ENCODE assay signal across 13 cellular contexts in the genomic region with DNA sequence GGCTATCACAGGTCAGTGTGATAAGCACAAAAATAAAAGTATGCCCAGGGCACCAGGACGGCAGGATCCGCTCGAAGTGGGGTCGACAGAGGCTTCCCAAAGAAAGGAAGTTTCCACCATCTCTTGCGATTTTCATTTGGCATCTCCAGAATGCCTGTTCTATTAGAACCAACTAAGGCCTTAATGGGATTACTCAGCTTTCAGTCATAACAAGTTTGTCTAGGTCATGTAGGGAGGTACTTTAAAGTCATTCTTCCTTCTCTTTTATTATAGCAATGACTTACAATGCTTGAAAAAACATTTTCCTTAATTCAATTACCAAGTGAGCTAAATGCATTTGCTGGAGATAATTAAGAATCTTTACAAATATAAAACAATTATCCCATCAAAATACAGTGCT.
DNase-seq lines count a peak whose midpoint lies in the region; ATAC-seq and TF ChIP-seq lines count a peak whose summit lies in the region.
"Had no signal": no experiment of that assay in that cellular context is flagged by ENCODE, and none has a peak within 500 bp of the region (broad histone marks: within the 10 kb centered on the region; RNA-seq: fewer than 3 reads in every experiment).

No MANE protein-coding gene starts in this region.

- CTCF ChIA-PET in Panc1 (lab: Charles Lee), result interaction anchor here (0.6 kb wide), 1 partner anchor 69 kb away, joined by 3 read pairs; no protein-coding TSS in a partner anchor

- in situ Hi-C loops in Panc1 (cut with HindIII; ENCODE audit: low pct_unique_long_range_greater_than_20kb, low sequenced_read_pairs), result no loop called here

- no peaks in the 10 kb centered on the region for H3K27me3 Mint-ChIP-seq in progenitor cell of endocrine pancreas
- H3K27me3 Mint-ChIP-seq in activated T-helper 2 cell treated with anti-CD3 and anti-CD28 coated beads, Interferon-gamma antibody, Interleukin-2, Interleukin-4, amounts not matched to agents 10 μg/mL and 5 μg/mL and 100 μg/mL, durations not matched to agents 14 hours and 24 hours and 36 hours (ENCODE audit: low read depth), result no peaks in the 10 kb centered on the region

- peak overlapping the region; percentile 54 for H3K27ac Mint-ChIP-seq in progenitor cell of endocrine pancreas
- no peak overlapping the region for H3K27ac Mint-ChIP-seq in activated T-helper 2 cell treated with anti-CD3 and anti-CD28 coated beads, Interferon-gamma antibody, Interleukin-2, Interleukin-4, amounts not matched to agents 10 μg/mL and 5 μg/mL and 100 μg/mL, durations not matched to agents 14 hours and 24 hours and 36 hours
- H3K27ac Mint-ChIP-seq: activated naive CD4-positive, alpha-beta T cell treated with anti-CD3 and anti-CD28 coated beads for 36 hours had no signal

- no peak overlapping the region for H3K4me2 ChIP-seq in fibroblast of lung (ENCODE audit: extremely low read depth, insufficient read depth, low read length)

- no peaks in the 10 kb centered on the region for H3K9me3 Mint-ChIP-seq in progenitor cell of endocrine pancreas (ENCODE audit: low read depth)
- no peaks in the 10 kb centered on the region for H3K9me3 Mint-ChIP-seq in activated T-helper 2 cell treated with anti-CD3 and anti-CD28 coated beads, Interferon-gamma antibody, Interleukin-2, Interleukin-4, amounts not matched to agents 10 μg/mL and 5 μg/mL and 100 μg/mL, durations not matched to agents 14 hours and 24 hours and 36 hours
- H3K9me3 Mint-ChIP-seq: activated naive CD4-positive, alpha-beta T cell treated with anti-CD3 and anti-CD28 coated beads for 36 hours had no signal

- no peaks in the 10 kb centered on the region for H3K36me3 Mint-ChIP-seq in progenitor cell of endocrine pancreas (ENCODE audit: insufficient read depth)
- no peaks in the 10 kb centered on the region for H3K36me3 Mint-ChIP-seq in activated T-helper 2 cell treated with anti-CD3 and anti-CD28 coated beads, Interferon-gamma antibody, Interleukin-2, Interleukin-4, amounts not matched to agents 10 μg/mL and 5 μg/mL and 100 μg/mL, durations not matched to agents 14 hours and 24 hours and 36 hours (ENCODE audit: low read depth)

- peaks cover 36% of the 10 kb centered on the region for H3K4me1 Mint-ChIP-seq in progenitor cell of endocrine pancreas (ENCODE audit: low read depth)
- H3K4me1 Mint-ChIP-seq in activated T-helper 2 cell treated with anti-CD3 and anti-CD28 coated beads, Interferon-gamma antibody, Interleukin-2, Interleukin-4, amounts not matched to agents 10 μg/mL and 5 μg/mL and 100 μg/mL, durations not matched to agents 14 hours and 24 hours and 36 hours (ENCODE audit: low read depth), result no peaks in the 10 kb centered on the region

- H2AFZ ChIP-seq in fibroblast of lung (ENCODE audit: low read length), result no peak overlapping the region

- TF ChIP-seq CTCF in Panc1 (IDR thresholded peaks at IDR 0.05) (no peak), fibroblast of lung (conservative IDR thresholded peaks at IDR 0.05 in 1 of 2, IDR thresholded peaks at IDR 0.05 in 1 of 2; ENCODE audit: low read depth in 1 of 2, low read length in 2 of 2) (no peak), progenitor cell of endocrine pancreas (IDR thresholded peaks at IDR 0.05; ENCODE audit: unreplicated experiment) (no peak)

- H3K79me2 ChIP-seq in fibroblast of lung (ENCODE audit: control insufficient read depth, insufficient read depth, low read length), result no peaks in the 10 kb centered on the region

- H3K4me1 ChIP-seq in Panc1 (ENCODE audit: control insufficient read depth, insufficient read depth, low read length) (peaks cover 19% of the 10 kb centered on the region), fibroblast of lung (ENCODE audit: control insufficient read depth, extremely low read depth, insufficient read depth, low read length) (peaks cover 4% of the 10 kb centered on the region)

- H3K4me3 ChIP-seq in Panc1 (ENCODE audit: low read depth in 2 of 2, low read length in 2 of 2), result no peak overlapping the region; a peak in 1 of 4 replicates
- no peak overlapping the region for H3K4me3 ChIP-seq in fibroblast of lung (replicated peaks in 1 of 4; ENCODE audit: control extremely low read depth in 1 of 4, insufficient read depth in 1 of 4, low read depth in 3 of 4, low read length in 4 of 4)
- H3K4me3 ChIP-seq: ascending aorta had no signal

- peak overlapping the region; percentile 75 for H3K27ac ChIP-seq in Panc1 (ENCODE audit: low read length)
- no peak overlapping the region for H3K27ac ChIP-seq in fibroblast of lung (ENCODE audit: insufficient read depth, low read length)
- H3K27ac ChIP-seq: ascending aorta had no signal

- no TSS peak for BruUV-seq in Panc1 (replicated peaks; lab: Mats Ljungman, UMichigan)

- no peaks in the 10 kb centered on the region for H3K36me3 ChIP-seq in Panc1 (ENCODE audit: control insufficient read depth, insufficient read depth, low read length)
- H3K36me3 ChIP-seq in fibroblast of lung (ENCODE audit: control insufficient read depth, insufficient read depth, low read length), result no peaks in the 10 kb centered on the region
- H3K36me3 ChIP-seq: ascending aorta had no signal

- H3K27me3 ChIP-seq in Panc1 (ENCODE audit: control insufficient read depth, insufficient read depth, low read length) (no peaks in the 10 kb centered on the region), fibroblast of lung (ENCODE audit: control insufficient read depth, insufficient read depth, low read length) (no peaks in the 10 kb centered on the region)
- H3K27me3 ChIP-seq: ascending aorta had no signal

- no peak overlapping the region for H3K4me3 Mint-ChIP-seq in progenitor cell of endocrine pancreas (ENCODE audit: low read depth)
- no peak overlapping the region for H3K4me3 Mint-ChIP-seq in activated T-helper 2 cell treated with anti-CD3 and anti-CD28 coated beads, Interferon-gamma antibody, Interleukin-2, Interleukin-4, amounts not matched to agents 10 μg/mL and 5 μg/mL and 100 μg/mL, durations not matched to agents 14 hours and 24 hours and 36 hours (ENCODE audit: low read depth)
- H3K4me3 Mint-ChIP-seq: activated naive CD4-positive, alpha-beta T cell treated with anti-CD3 and anti-CD28 coated beads for 36 hours had no signal

- intact Hi-C loops in Panc1 (cut with micrococcal nuclease; ENCODE audit: unreplicated experiment), result no loop called here
- intact Hi-C loops in activated T-helper 2 cell treated with anti-CD3 and anti-CD28 coated beads, Interferon-gamma antibody, Interleukin-2, Interleukin-4, amounts not matched to agents 10 μg/mL and 5 μg/mL and 100 μg/mL, durations not matched to agents 14 hours and 24 hours and 36 hours (cut with micrococcal nuclease), result no loop called here

- H3K9me3 ChIP-seq in Panc1 (ENCODE audit: control insufficient read depth, insufficient read depth, low read depth, low read length) (0 out of 2 replicates have a peak, but pooled peaks cover 2% of the 10 kb centered on the region), fibroblast of lung (ENCODE audit: control insufficient read depth, insufficient read depth, low read depth, low read length) (no peaks in the 10 kb centered on the region)
- H3K9me3 ChIP-seq: ascending aorta had no signal

- no peaks in the 10 kb centered on the region for H4K20me1 ChIP-seq in fibroblast of lung (ENCODE audit: control insufficient read depth, extremely low read depth, insufficient read depth, low read length)

- no peak for ATAC-seq in Panc1
- ATAC-seq: sciatic nerve had no signal

- H3K9ac ChIP-seq in fibroblast of lung (ENCODE audit: insufficient read depth, low read length), result no peak overlapping the region

- POLR2A ChIA-PET in Panc1 (lab: Charles Lee), result no interaction called here

- peak; percentile 20 for DNase-seq in ELR (ENCODE audit: low read depth)
- DNase-seq in Panc1 (ENCODE audit: low read depth, low spot score), result no peak
- DNase-seq in fibroblast of lung (ENCODE audit: low read depth in 2 of 2), result peak; percentile 13 to 46
- DNase-seq in progenitor cell of endocrine pancreas (ENCODE audit: low spot score, unreplicated experiment), result no peak
- DNase-seq in NCI-H526 (lab: John Stamatoyannopoulos, UW), result no peak
- DNase-seq in activated effector memory CD4-positive, alpha-beta T cell treated with Interleukin-2 at 50 U/mL for 16 hours, result no peak
- no peak for DNase-seq in LoVo (ENCODE audit: low spot score)
- DNase-seq in activated T-helper 2 cell treated with anti-CD3 and anti-CD28 coated beads, Interferon-gamma antibody, Interleukin-2, Interleukin-4, amounts not matched to agents 10 μg/mL and 5 μg/mL and 100 μg/mL, durations not matched to agents 14 hours and 24 hours and 36 hours (ENCODE audit: low spot score), result no peak
- DNase-seq: activated naive CD4-positive, alpha-beta T cell treated with anti-CD3 and anti-CD28 coated beads for 36 hours; activated T-cell treated with anti-CD3 and anti-CD28 coated beads for 4 hours; occipital lobe had no signal

Comparison
In these comparisons a context has a peak if more than half of its experiments do, and no peak if none do; other contexts are left out.
1. DNase-seq: peak in ELR (single experiment) and fibroblast of lung (2 of 2); none in Panc1 (single experiment), progenitor cell of endocrine pancreas (single experiment), NCI-H526 (0 of 2), activated effector memory CD4-positive, alpha-beta T cell treated with Interleukin-2 at 50 U/mL for 16 hours (single experiment), LoVo (single experiment) and activated T-helper 2 cell treated with anti-CD3 and anti-CD28 coated beads, Interferon-gamma antibody, Interleukin-2, Interleukin-4, amounts not matched to agents 10 μg/mL and 5 μg/mL and 100 μg/mL, durations not matched to agents 14 hours and 24 hours and 36 hours (single experiment).